8 cellular contexts compared by ENCODE assay signal in the genomic region with DNA sequence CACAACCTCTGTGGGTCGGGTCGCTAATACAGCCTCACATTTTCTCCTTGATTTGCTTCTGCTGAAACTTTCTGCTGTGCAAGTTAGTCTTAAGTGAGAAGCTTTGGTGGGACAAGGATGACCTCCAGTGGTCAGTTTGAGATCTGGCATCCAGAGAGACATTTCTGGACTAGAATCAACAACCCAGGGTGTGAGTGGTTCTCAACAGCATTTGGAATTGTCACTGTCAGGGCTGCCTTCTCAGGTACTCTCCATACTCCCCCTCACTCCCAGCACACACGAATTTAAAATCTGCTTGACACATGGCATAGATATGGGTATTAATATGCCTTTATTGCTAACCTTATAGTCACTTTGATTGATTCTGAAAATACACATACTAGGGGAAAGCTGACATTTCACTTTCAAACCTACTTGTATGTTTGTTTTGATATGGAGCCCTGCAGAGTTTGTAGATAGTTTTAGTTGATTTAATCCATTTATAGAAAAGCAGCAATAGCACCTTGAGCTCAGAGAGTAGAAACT. TPM values are rescaled to one million over a fixed set of nuclear protein-coding genes. Genes with fewer than 3 reads are reported as not detected.
DNase-seq lines count a peak whose midpoint lies in the region; ATAC-seq, FAIRE-seq and TF ChIP-seq lines count a peak whose summit lies in the region.

No MANE protein-coding gene starts in this region.

- H3K4me1 ChIP-seq in HepG2 (ENCODE audit: insufficient read depth, low read length), result peaks cover 10% of the 10 kb centered on the region; the same call in 1 of the 2 replicates

- peak overlapping the region; percentile 19; the same call in 1 of the 2 replicates for H3K4me2 ChIP-seq in HepG2 (ENCODE audit: low read depth, low read length)

- H3K27me3 Mint-ChIP-seq in activated B cell treated with CpG ODN at 0.5 μM for 24 hours, result peaks cover 27% of the 10 kb centered on the region

- peak; percentile 91 for TF ChIP-seq RAD21 in HepG2 (CRISPR knock-in tag; IDR thresholded peaks at IDR 0.05)

- 1% methylated on average over 3 of the region's 3 CpGs for WGBS in HepG2 (ENCODE audit: low lambda C conversion rate)

- no peaks in the 10 kb centered on the region for H3K36me3 Mint-ChIP-seq in activated B cell treated with CpG ODN at 0.5 μM for 24 hours (ENCODE audit: low read depth)

- TF ChIP-seq CTCF in activated B cell treated with CpG ODN at 0.5 μM for 24 hours (IDR thresholded peaks at IDR 0.05) (peak; percentile 40), HepG2 (CRISPR knock-in tag; IDR thresholded peaks at IDR 0.05) (peak; percentile 97)

- no peaks in the 10 kb centered on the region for H3K9me3 ChIP-seq in HepG2 (ENCODE audit: low read length)

- peak; percentile 73 for ATAC-seq in HG03066 (IDR thresholded peaks at IDR 0.05; ENCODE audit: low read depth, unreplicated experiment)
- ATAC-seq in activated B cell treated with CpG ODN at 0.5 μM for 24 hours (ENCODE audit: low read depth), result peak; percentile 71
- peak; percentile 96 for ATAC-seq in HepG2

- CTCF ChIA-PET in activated B cell treated with CpG ODN at 0.5 μM for 24 hours (lab: Charles Lee), result interaction anchor here (1.4 to 1.8 kb wide), 4 partner anchors 71 to 1053 kb away, joined by 3 to 7 read pairs (median 4); no protein-coding TSS in a partner anchor
- CTCF ChIA-PET in HepG2 (lab: Yijun Ruan, JAX; ENCODE audit: low intra/inter-chr PET ratio, low total read pairs), result interaction anchor here (0.7 to 2.2 kb wide), 5 partner anchors 58 to 1053 kb away, joined by 3 to 28 read pairs (median 5); no protein-coding TSS in a partner anchor

- no peak for TF ChIP-seq EP300 in HepG2 (IDR thresholded peaks at IDR 0.05; ENCODE audit: low read depth in 2 of 2, low read length in 2 of 2)
- TF ChIP-seq EP300 in HepG2 (CRISPR knock-in tag; IDR thresholded peaks at IDR 0.05; ENCODE audit: borderline replicate concordance), result no peak

- POLR2A ChIA-PET in activated B cell treated with CpG ODN at 0.5 μM for 24 hours (lab: Charles Lee) (no interaction called here), HepG2 (lab: Yijun Ruan, JAX) (no interaction called here)

- peak overlapping the region; percentile 60 for H2AFZ ChIP-seq in HepG2 (ENCODE audit: low read length)

- no peaks in the 10 kb centered on the region for H3K4me1 Mint-ChIP-seq in activated B cell treated with CpG ODN at 0.5 μM for 24 hours

- intact Hi-C loops in activated B cell treated with CpG ODN at 0.5 μM for 24 hours (cut with micrococcal nuclease) (loop anchor here (1.0 kb wide), 2 partner anchors 60 to 243 kb away; no protein-coding TSS in a partner anchor), HepG2 (cut with micrococcal nuclease; ENCODE audit: unreplicated experiment) (loop anchor here (1.0 kb wide), 5 partner anchors 60 to 1052 kb away; no protein-coding TSS in a partner anchor)

- FAIRE-seq in HepG2 (lab: Jason Lieb, UNC), result peak; percentile 94

- no peak overlapping the region for H3K27ac Mint-ChIP-seq in activated B cell treated with CpG ODN at 0.5 μM for 24 hours

- H3K79me2 ChIP-seq in HepG2 (ENCODE audit: insufficient read depth, low read length), result no peaks in the 10 kb centered on the region

- H3K4me3 Mint-ChIP-seq in activated B cell treated with CpG ODN at 0.5 μM for 24 hours, result no peak overlapping the region

- no peak overlapping the region for H3K27ac ChIP-seq in HepG2 (ENCODE audit: extremely low read length, insufficient read depth, low read length)

- H3K4me3 ChIP-seq in HepG2 (replicated peaks in 1 of 3; ENCODE audit: insufficient read depth in 1 of 3, low read depth in 2 of 3, low read length in 3 of 3), result no peak overlapping the region

- no peaks in the 10 kb centered on the region; a peak in 1 of 5 replicates for H3K27me3 ChIP-seq in HepG2 (ENCODE audit: control insufficient read depth in 1 of 2, insufficient read depth in 2 of 2, low read length in 2 of 2)

- no peaks in the 10 kb centered on the region for H3K36me3 ChIP-seq in HepG2 (replicated peaks in 1 of 2; ENCODE audit: control insufficient read depth in 1 of 2, insufficient read depth in 2 of 2, low read length in 2 of 2)

- TF ChIP-seq POLR2A in HepG2 (IDR thresholded peaks at IDR 0.05; ENCODE audit: insufficient read depth in 1 of 2, low read depth in 2 of 2, low read length in 2 of 2), result no peak

- no peaks in the 10 kb centered on the region for H4K20me1 ChIP-seq in HepG2 (ENCODE audit: insufficient read depth, low read length)

- in situ Hi-C loops in HepG2 (cut with HindIII; ENCODE audit: extremely low pct_ligation_motif_present, low pct_unique_long_range_greater_than_20kb), result loop anchor here (5.0 to 10.0 kb wide), 3 partner anchors 64 to 1057 kb away; no protein-coding TSS in a partner anchor

- no TSS peak for BruUV-seq in HepG2 (replicated peaks; lab: Mats Ljungman, UMichigan)

- H3K9me3 Mint-ChIP-seq in activated B cell treated with CpG ODN at 0.5 μM for 24 hours, result no peaks in the 10 kb centered on the region

- DNase-seq in activated gamma-delta T cell treated with Interleukin-2 at 50 U/mL for 16 hours (peak; percentile 31), activated gamma-delta T cell (lab: John Stamatoyannopoulos, UW) (no peak), NCI-H226 (peak; percentile 13), activated B cell treated with CpG ODN at 0.5 μM for 24 hours (no peak), dedifferentiated amniotic fluid mesenchymal stem cell (ENCODE audit: extremely low spot score) (peak; percentile 72), HepG2 (ENCODE audit: low spot score) (peak; percentile 77)
- peak; percentile 30 for DNase-seq in stimulated activated CD8-positive, alpha-beta memory T cell treated with anti-CD3 and anti-CD28 coated beads, Interleukin-15, amount 100 ng/mL, for 1 hour (ENCODE audit: low read depth)

- H3K9ac ChIP-seq in HepG2 (ENCODE audit: insufficient read depth, low read depth, low read length), result no peak overlapping the region

TF ChIP-seq in HepG2, 621 proteins besides CTCF, POLR2A, EP300 and RAD21 (continues in another document):
- TF ChIP-seq FOXP1 (IDR thresholded peaks at IDR 0.05) (no peak), FOXP1 (CRISPR knock-in tag; IDR thresholded peaks at IDR 0.05) (0 out of 2 replicates have a peak, but pooled peaks have one; percentile 6), FOXA1 (IDR thresholded peaks at IDR 0.05) (no peak), FOXA1 (CRISPR knock-in tag; IDR thresholded peaks at IDR 0.05) (peak; percentile 72)

RNA-seq across cellular contexts. Expression of a gene that starts 13.2 kb away (rescaled TPM):
- not detected in 2 replicates for total RNA-seq in activated B cell treated with CpG ODN at 0.5 μM for 24 hours
- total RNA-seq in HepG2 (2016; rRNA removed; fragmentation: Illumina TruSeq; extraction: Trizol), result not detected in 2 replicates
- not detected in 2 replicates for total RNA-seq in HepG2 (2016; cell fraction: cytosol; rRNA removed; fragmentation: Illumina TruSeq; extraction: Trizol; ENCODE audit: low read depth)
- total RNA-seq in HepG2 (2016; cell fraction: insoluble cytoplasmic fraction; rRNA removed; fragmentation: Illumina TruSeq; extraction: Trizol), result not detected in 2 replicates
- total RNA-seq in HepG2 (2016; cell fraction: membrane; rRNA removed; fragmentation: Illumina TruSeq; extraction: Trizol), result not detected in 2 replicates
- not detected in 2 replicates for total RNA-seq in HepG2 (2016; cell fraction: nucleus; rRNA removed; fragmentation: Illumina TruSeq; extraction: Trizol)
- not detected in 2 replicates for polyA plus RNA-seq in HepG2 (2011; rRNA removed)
- not detected in 2 replicates for polyA plus RNA-seq in HepG2 (2011; cell fraction: cytosol; rRNA removed)
- polyA plus RNA-seq in HepG2 (2011; cell fraction: nucleus; rRNA removed), result not detected in 2 replicates
- not detected in 2 replicates for polyA plus RNA-seq in HepG2 (2012)
- polyA plus RNA-seq in HepG2 (2016; cell fraction: cytosol; fragmentation: Illumina TruSeq; extraction: Trizol; ENCODE audit: low read depth), result not detected in 2 replicates
- not detected in 2 replicates for polyA plus RNA-seq in HepG2 (2016; cell fraction: insoluble cytoplasmic fraction; fragmentation: Illumina TruSeq; extraction: Trizol; ENCODE audit: low read depth)
- polyA plus RNA-seq in HepG2 (2016; cell fraction: membrane; fragmentation: Illumina TruSeq; extraction: Trizol; ENCODE audit: low read depth), result not detected in 2 replicates
- polyA plus RNA-seq in HepG2 (2016; cell fraction: nucleus; fragmentation: Illumina TruSeq; extraction: Trizol; ENCODE audit: insufficient read depth, low read depth), result not detected in 2 replicates
- polyA minus RNA-seq in HepG2 (2011; rRNA and poly(A)+ RNA removed; ENCODE audit: low replicate concordance), result not detected in 2 replicates
- not detected in 2 replicates for polyA minus RNA-seq in HepG2 (2011; cell fraction: cytosol; rRNA and poly(A)+ RNA removed)
- polyA minus RNA-seq in HepG2 (2011; cell fraction: nucleus; rRNA and poly(A)+ RNA removed), result not detected in 2 replicates

RNA-seq across cellular contexts. Expression of a gene that starts 31.5 kb away (rescaled TPM):
- total RNA-seq in activated B cell treated with CpG ODN at 0.5 μM for 24 hours (61.1 and 66.3 TPM in 2 replicates), HepG2 (2016; rRNA removed; fragmentation: Illumina TruSeq; extraction: Trizol) (204 and 278 TPM in 2 replicates)
- total RNA-seq in HepG2 (2016; cell fraction: cytosol; rRNA removed; fragmentation: Illumina TruSeq; extraction: Trizol; ENCODE audit: low read depth), result 43.3 and 44.2 TPM in 2 replicates
- total RNA-seq in HepG2 (2016; cell fraction: insoluble cytoplasmic fraction; rRNA removed; fragmentation: Illumina TruSeq; extraction: Trizol), result 198 and 292 TPM in 2 replicates
- total RNA-seq in HepG2 (2016; cell fraction: membrane; rRNA removed; fragmentation: Illumina TruSeq; extraction: Trizol), result 54.1 and 57.0 TPM in 2 replicates
- total RNA-seq in HepG2 (2016; cell fraction: nucleus; rRNA removed; fragmentation: Illumina TruSeq; extraction: Trizol), result 82.6 and 87.9 TPM in 2 replicates
- 70.8 and 107 TPM in 2 replicates for polyA plus RNA-seq in HepG2 (2011; rRNA removed)
- 39.8 and 64.8 TPM in 2 replicates for polyA plus RNA-seq in HepG2 (2011; cell fraction: cytosol; rRNA removed)
- polyA plus RNA-seq in HepG2 (2011; cell fraction: nucleus; rRNA removed), result 13.1 and 22.0 TPM in 2 replicates
- 101 and 136 TPM in 2 replicates for polyA plus RNA-seq in HepG2 (2012)
- polyA plus RNA-seq in HepG2 (2016; cell fraction: cytosol; fragmentation: Illumina TruSeq; extraction: Trizol; ENCODE audit: low read depth), result 32.5 and 35.0 TPM in 2 replicates
- 294 and 338 TPM in 2 replicates for polyA plus RNA-seq in HepG2 (2016; cell fraction: insoluble cytoplasmic fraction; fragmentation: Illumina TruSeq; extraction: Trizol; ENCODE audit: low read depth)
- polyA plus RNA-seq in HepG2 (2016; cell fraction: membrane; fragmentation: Illumina TruSeq; extraction: Trizol; ENCODE audit: low read depth), result 34.6 and 41.2 TPM in 2 replicates
- polyA plus RNA-seq in HepG2 (2016; cell fraction: nucleus; fragmentation: Illumina TruSeq; extraction: Trizol; ENCODE audit: insufficient read depth, low read depth), result 107 and 110 TPM in 2 replicates
- 14.1 and 27.4 TPM in 2 replicates for polyA minus RNA-seq in HepG2 (2011; rRNA and poly(A)+ RNA removed; ENCODE audit: low replicate concordance)
- 41.5 and 42.3 TPM in 2 replicates for polyA minus RNA-seq in HepG2 (2011; cell fraction: cytosol; rRNA and poly(A)+ RNA removed)
- 32.2 and 33.3 TPM in 2 replicates for polyA minus RNA-seq in HepG2 (2011; cell fraction: nucleus; rRNA and poly(A)+ RNA removed)

Comparison
In these comparisons a context has a peak if more than half of its experiments do, and no peak if none do; other contexts are left out.
1. DNase-seq: peak in activated gamma-delta T cell treated with Interleukin-2 at 50 U/mL for 16 hours (single experiment), NCI-H226 (single experiment), dedifferentiated amniotic fluid mesenchymal stem cell (single experiment), HepG2 (single experiment) and stimulated activated CD8-positive, alpha-beta memory T cell treated with anti-CD3 and anti-CD28 coated beads, Interleukin-15, amount 100 ng/mL, for 1 hour (single experiment); none in activated gamma-delta T cell (single experiment) and activated B cell treated with CpG ODN at 0.5 μM for 24 hours (single experiment).
2. Peak in every context shown above with its lines, with median percentiles within 50 percentile points of each other: ATAC-seq.